ENCODE assay signal across 21 cellular contexts in genomic region chr4:153904011-153904410, GRCh38.
DNase-seq lines count a peak whose midpoint lies in the region; ATAC-seq and TF ChIP-seq lines count a peak whose summit lies in the region.
"Had no signal": no experiment of that assay in that cellular context is flagged by ENCODE, and none has a peak within 500 bp of the region (broad histone marks: within the 10 kb centered on the region; RNA-seq: fewer than 3 reads in every experiment).

No MANE protein-coding gene starts in this region.

- no peak overlapping the region for H3K4me3 ChIP-seq in esophagus muscularis mucosa
- H3K4me3 ChIP-seq: BLaER1, GM12878, GM23338 had no signal

- no peak for ATAC-seq in HG03571 (IDR thresholded peaks at IDR 0.05; ENCODE audit: unreplicated experiment)
- ATAC-seq: CD8-positive, alpha-beta T cell; GM12878; GM23338 had no signal

- no peaks in the 10 kb centered on the region for H3K9me3 ChIP-seq in esophagus muscularis mucosa
- H3K9me3 ChIP-seq: BLaER1, Caco-2 had no signal

- no peaks in the 10 kb centered on the region for H3K36me3 ChIP-seq in esophagus muscularis mucosa
- H3K36me3 ChIP-seq: BLaER1 had no signal

- TF ChIP-seq CTCF in esophagus muscularis mucosa (IDR thresholded peaks at IDR 0.05), result no peak

- peaks cover 4% of the 10 kb centered on the region for H3K4me1 Mint-ChIP-seq in activated naive CD8-positive, alpha-beta T cell treated with anti-CD3 and anti-CD28 coated beads for 36 hours
- H3K4me1 Mint-ChIP-seq: B cell had no signal

- H3K27me3 Mint-ChIP-seq in activated naive CD8-positive, alpha-beta T cell treated with anti-CD3 and anti-CD28 coated beads for 36 hours, result peaks cover 7% of the 10 kb centered on the region
- H3K27me3 Mint-ChIP-seq: CD4-positive, CD25-positive, alpha-beta regulatory T cell had no signal

- no peak overlapping the region for H3K27ac ChIP-seq in esophagus muscularis mucosa (replicated peaks in 1 of 4)
- H3K27ac ChIP-seq: 22Rv1, BLaER1, C4-2B had no signal

- peak; percentile 41 for DNase-seq in AG08395 (ENCODE audit: low spot score)
- peak; percentile 46 for DNase-seq in D341Med (ENCODE audit: low spot score)
- DNase-seq in NCI-H82 (lab: John Stamatoyannopoulos, UW), result peak; percentile 67
- DNase-seq in epidermal melanocyte (ENCODE audit: insufficient read length, low spot score), result peak; percentile 38
- no peak for DNase-seq in esophagus muscularis mucosa (ENCODE audit: extremely low spot score)
- no peak for DNase-seq in SIG-M5 treated with dmso at 0.1 percent for 504 hours (lab: John Stamatoyannopoulos, UW; ENCODE audit: unreplicated experiment)
- no peak for DNase-seq in activated naive CD8-positive, alpha-beta T cell treated with anti-CD3 and anti-CD28 coated beads for 36 hours
- DNase-seq: Caco-2; CD4-positive, CD25-positive, alpha-beta regulatory T cell; CD8-positive, alpha-beta T cell; DMS53; DND-41; H9; HFFc6 had no signal

- H3K9me3 Mint-ChIP-seq in activated naive CD8-positive, alpha-beta T cell treated with anti-CD3 and anti-CD28 coated beads for 36 hours, result no peaks in the 10 kb centered on the region
- H3K9me3 Mint-ChIP-seq: CD8-positive, alpha-beta T cell; GM23338; H9 had no signal

- no peak overlapping the region for H3K27ac Mint-ChIP-seq in activated naive CD8-positive, alpha-beta T cell treated with anti-CD3 and anti-CD28 coated beads for 36 hours
- H3K27ac Mint-ChIP-seq: B cell; CD4-positive, CD25-positive, alpha-beta regulatory T cell; CD8-positive, alpha-beta T cell; GM23338; H9; HFFc6 had no signal

- peaks cover 1% of the 10 kb centered on the region for H3K36me3 Mint-ChIP-seq in activated naive CD8-positive, alpha-beta T cell treated with anti-CD3 and anti-CD28 coated beads for 36 hours
- H3K36me3 Mint-ChIP-seq: CD4-positive, CD25-positive, alpha-beta regulatory T cell; CD8-positive, alpha-beta T cell had no signal

- TF ChIP-seq EP300 in esophagus muscularis mucosa (IDR thresholded peaks at IDR 0.05), result no peak

- intact Hi-C loops in esophagus muscularis mucosa (cut with DNase I), result no loop called here

- 77% methylated on average over 5 of the region's 5 CpGs for WGBS in esophagus muscularis mucosa

- no peaks in the 10 kb centered on the region for H3K4me1 ChIP-seq in esophagus muscularis mucosa
- H3K4me1 ChIP-seq: BLaER1, Caco-2 had no signal

- TF ChIP-seq POLR2A in esophagus muscularis mucosa (IDR thresholded peaks at IDR 0.05; ENCODE audit: low read depth), result no peak

- no peaks in the 10 kb centered on the region for H3K27me3 ChIP-seq in esophagus muscularis mucosa
- H3K27me3 ChIP-seq: BLaER1 had no signal

- H3K4me3 Mint-ChIP-seq in activated naive CD8-positive, alpha-beta T cell treated with anti-CD3 and anti-CD28 coated beads for 36 hours, result no peak overlapping the region
- H3K4me3 Mint-ChIP-seq: B cell; CD4-positive, CD25-positive, alpha-beta regulatory T cell; CD8-positive, alpha-beta T cell; GM23338; H9; HFFc6 had no signal

Comparison
In these comparisons a context has a peak if more than half of its experiments do, and no peak if none do; other contexts are left out.
1. DNase-seq: peak in AG08395 (single experiment), D341Med (single experiment), NCI-H82 (single experiment) and epidermal melanocyte (single experiment); none in esophagus muscularis mucosa (single experiment), SIG-M5 treated with dmso at 0.1 percent for 504 hours (single experiment) and activated naive CD8-positive, alpha-beta T cell treated with anti-CD3 and anti-CD28 coated beads for 36 hours (single experiment).